ENCODE assay signal across 8 cellular contexts in the genomic region with DNA sequence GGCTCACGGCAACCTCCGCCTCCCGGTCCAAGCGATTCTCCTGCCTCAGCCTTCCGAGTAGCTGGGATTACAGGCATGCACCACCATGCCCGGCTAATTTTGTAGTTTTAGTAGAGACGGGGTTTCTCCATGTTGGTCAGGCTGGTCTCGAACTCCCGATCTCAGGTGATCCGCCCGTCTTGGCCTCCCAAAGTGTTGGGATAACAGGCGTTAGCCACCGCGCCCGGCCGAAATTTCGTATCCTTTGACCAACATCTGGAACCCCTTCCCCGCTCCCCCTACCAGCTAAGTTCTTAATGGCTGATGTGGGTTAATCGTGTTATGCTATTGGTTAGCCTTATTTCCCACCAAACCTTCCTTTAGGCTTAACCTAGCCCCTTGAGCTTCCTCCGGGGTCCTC.
DNase-seq lines count a peak whose midpoint lies in the region; ATAC-seq, FAIRE-seq and TF ChIP-seq lines count a peak whose summit lies in the region.
"Not testable (repeated sequence)": the region's sequence is repeated elsewhere in the genome, so short reads cannot be mapped to it uniquely, and the experiment has no call there.

No MANE protein-coding gene starts in this region.

- TF ChIP-seq EP300 in A549 (IDR thresholded peaks at IDR 0.05), result not testable (repeated sequence)

- not testable (repeated sequence) for H4K8ac ChIP-seq in H9 (replicated peaks; ENCODE audit: insufficient read length, low read depth, low read length)

- not testable (repeated sequence) for TF ChIP-seq CTCF in A549 (IDR thresholded peaks at IDR 0.05); H9 (conservative IDR thresholded peaks at IDR 0.05); astrocyte of the cerebellum (IDR thresholded peaks at IDR 0.05; ENCODE audit: low read depth, low read length, missing control alignments); nephron (IDR thresholded peaks at IDR 0.05; ENCODE audit: unreplicated experiment in 3 of 3)

- H3K9me3 Mint-ChIP-seq in H9; activated CD4-positive, alpha-beta T cell treated with anti-CD3 and anti-CD28 coated beads, Interleukin-2, amount 10 ng/mL, durations not matched to agents 24 days and 14 days; immature natural killer cell; nephron; stimulated activated effector memory CD8-positive, alpha-beta T cell treated with anti-CD3 and anti-CD28 coated beads, Interleukin-12 subunit alpha, Interleukin-12 subunit beta, amount 100 ng/mL, for 72 hours: not testable (repeated sequence)

- DNase-seq in A549 (ENCODE audit: low read depth in 1 of 2, low spot score in 1 of 2); H9; activated CD4-positive, alpha-beta T cell treated with anti-CD3 and anti-CD28 coated beads, Interleukin-2, amount 10 ng/mL, durations not matched to agents 24 days and 14 days; astrocyte of the cerebellum (ENCODE audit: low read depth); immature natural killer cell; stimulated activated effector memory CD8-positive, alpha-beta T cell treated with anti-CD3 and anti-CD28 coated beads, Interleukin-12 subunit alpha, Interleukin-12 subunit beta, amount 100 ng/mL, for 72 hours (ENCODE audit: low spot score in 2 of 2): not testable (repeated sequence)

- not testable (repeated sequence) for H3K4ac ChIP-seq in H9 (ENCODE audit: low read depth, low read length)

- not testable (repeated sequence) for TF ChIP-seq POLR2A in A549 (IDR thresholded peaks at IDR 0.05; ENCODE audit: low read length)

- not testable (repeated sequence) for H2BK12ac ChIP-seq in H9 (ENCODE audit: insufficient read length, low read depth, low read length)

- not testable (repeated sequence) for H3K23ac ChIP-seq in H9 (ENCODE audit: insufficient read length, low read depth, low read length)

- 98% methylated on average over 20 of the region's 20 CpGs for WGBS in A549 (ENCODE audit: missing lambda C conversion rate)
- WGBS in H9 (ENCODE audit: extremely low coverage, insufficient read length, low lambda C conversion rate), result no CpG with 5 or more reads among the region's 20 CpGs
- WGBS in esophagus, 2 donors, result 94 to 97% methylated on average over 20 of the region's 20 CpGs

- POLR2A ChIA-PET in A549 (lab: Yijun Ruan, JAX), result interaction anchor here (0.6 to 2.6 kb wide), 4 partner anchors 17 to 64 kb away, joined by 3 to 8 read pairs (median 6); no protein-coding TSS in a partner anchor

- CTCF ChIA-PET in A549 (lab: Yijun Ruan, JAX), result interaction anchor here (0.7 to 12.2 kb wide), 23 partner anchors 12 to 535 kb away, joined by 3 to 254 read pairs (median 5); no protein-coding TSS in a partner anchor

- not testable (repeated sequence) for FAIRE-seq in A549 (lab: Jason Lieb, UNC)

- H3K56ac ChIP-seq in H9 (ENCODE audit: insufficient read length, low read depth, low read length), result not testable (repeated sequence)

- not testable (repeated sequence) for H2AK5ac ChIP-seq in H9 (ENCODE audit: insufficient read length, low read length)

- not testable (repeated sequence) for ATAC-seq in A549; stimulated activated effector memory CD8-positive, alpha-beta T cell treated with anti-CD3 and anti-CD28 coated beads, Interleukin-12 subunit alpha, Interleukin-12 subunit beta, amount 100 ng/mL, for 72 hours

- in situ Hi-C loops in astrocyte of the cerebellum (cut with HindIII; ENCODE audit: low sequenced_read_pairs), result not testable (repeated sequence)

- H3K14ac ChIP-seq in H9 (ENCODE audit: insufficient read depth, low read length), result not testable (repeated sequence)

- H3K79me1 ChIP-seq in H9 (ENCODE audit: insufficient read depth, low read depth, low read length, poor library complexity, severe bottlenecking), result not testable (repeated sequence)

- peak overlapping the region; percentile 87 for H3K4me2 ChIP-seq in A549
- peak overlapping the region; percentile 27 for H3K4me2 ChIP-seq in H9 (ENCODE audit: insufficient read depth, insufficient read length, low read length)

- H3K27me3 Mint-ChIP-seq in H9 (ENCODE audit: low read depth) (peaks cover 43% of the 10 kb centered on the region), nephron (ENCODE audit: low read depth) (peaks cover 26% of the 10 kb centered on the region)
- H3K27me3 Mint-ChIP-seq in activated CD4-positive, alpha-beta T cell treated with anti-CD3 and anti-CD28 coated beads, Interleukin-2, amount 10 ng/mL, durations not matched to agents 24 days and 14 days; immature natural killer cell (ENCODE audit: low read depth in 3 of 3): not testable (repeated sequence)

- H3K18ac ChIP-seq in H9 (ENCODE audit: insufficient read length, low read depth, low read length), result not testable (repeated sequence)

- not testable (repeated sequence) for H3K27me3 ChIP-seq in H9 (ENCODE audit: insufficient read depth, low read length); esophagus (ENCODE audit: control insufficient read depth in 1 of 2, insufficient read depth in 2 of 2, low read length in 2 of 2)

- not testable (repeated sequence) for H2BK5ac ChIP-seq in H9 (ENCODE audit: insufficient read length, low read length)

- H2BK120ac ChIP-seq in H9 (ENCODE audit: low read depth, low read length, poor library complexity, severe bottlenecking), result not testable (repeated sequence)

- not testable (repeated sequence) for H3K9ac ChIP-seq in H9 (ENCODE audit: extremely low read depth, insufficient read length, low read length)

- not testable (repeated sequence) for H4K91ac ChIP-seq in H9 (ENCODE audit: insufficient read length, low read depth, low read length)

- not testable (repeated sequence) for H4K5ac ChIP-seq in H9 (ENCODE audit: insufficient read length, low read depth, low read length)

- not testable (repeated sequence) for H4K20me1 ChIP-seq in H9 (ENCODE audit: control insufficient read depth, insufficient read depth, insufficient read length)

- H3T11ph ChIP-seq in H9 (ENCODE audit: low read length), result not testable (repeated sequence)

- H3K79me2 ChIP-seq in H9 (ENCODE audit: insufficient read depth, low read length), result not testable (repeated sequence)

- peaks cover 42% of the 10 kb centered on the region for H3K4me1 ChIP-seq in A549
- not testable (repeated sequence) for H3K4me1 ChIP-seq in H9 (ENCODE audit: insufficient read depth, low read length)
- peaks cover 4 to 14% of the 10 kb centered on the region in 2 donors for H3K4me1 ChIP-seq in esophagus (ENCODE audit: control insufficient read depth in 2 of 2, insufficient read depth in 2 of 2, low read length in 1 of 2)

- H3K23me2 ChIP-seq in H9 (ENCODE audit: insufficient read length, low read depth, low read length, poor library complexity, severe bottlenecking), result not testable (repeated sequence)

- H2BK20ac ChIP-seq in H9 (ENCODE audit: low read depth, low read length, poor library complexity, severe bottlenecking), result not testable (repeated sequence)

- H3K9me3 ChIP-seq in A549; H9 (ENCODE audit: control insufficient read depth, low read depth, low read length); esophagus (ENCODE audit: control insufficient read depth in 2 of 2, insufficient read depth in 1 of 2, low read depth in 1 of 2, low read length in 1 of 2): not testable (repeated sequence)

- not testable (repeated sequence) for H2AFZ ChIP-seq in H9 (ENCODE audit: low read length)

- not testable (repeated sequence) for H3K4me3 ChIP-seq in A549
- H3K4me3 ChIP-seq in astrocyte of the cerebellum (ENCODE audit: low read depth, low read length) (peak overlapping the region; percentile 46), esophagus (ENCODE audit: low read depth in 1 of 2, low read length in 2 of 2) (peak overlapping the region; percentile 2 to 47)

- not testable (repeated sequence) for H2BK15ac ChIP-seq in H9 (ENCODE audit: low read depth, low read length)

- peaks cover 16 to 18% of the 10 kb centered on the region in 2 experiments for H3K4me1 Mint-ChIP-seq in H9
- peaks cover 62% of the 10 kb centered on the region for H3K4me1 Mint-ChIP-seq in activated CD4-positive, alpha-beta T cell treated with anti-CD3 and anti-CD28 coated beads, Interleukin-2, amount 10 ng/mL, durations not matched to agents 24 days and 14 days
- H3K4me1 Mint-ChIP-seq in immature natural killer cell, result peaks cover 70 to 91% of the 10 kb centered on the region in 2 donors
- H3K4me1 Mint-ChIP-seq in nephron, result peaks cover 11% of the 10 kb centered on the region
- peaks cover 83% of the 10 kb centered on the region for H3K4me1 Mint-ChIP-seq in stimulated activated effector memory CD8-positive, alpha-beta T cell treated with anti-CD3 and anti-CD28 coated beads, Interleukin-12 subunit alpha, Interleukin-12 subunit beta, amount 100 ng/mL, for 72 hours

- H3K4me3 Mint-ChIP-seq in H9 (peak overlapping the region; percentile 51 to 53; a peak in 4 of 5 replicates), immature natural killer cell (peak overlapping the region; percentile 78 to 89 (median 88)), nephron (peak overlapping the region; percentile 52 to 72 (median 72))
- peak overlapping the region; percentile 82 for H3K4me3 Mint-ChIP-seq in activated CD4-positive, alpha-beta T cell treated with anti-CD3 and anti-CD28 coated beads, Interleukin-2, amount 10 ng/mL, durations not matched to agents 24 days and 14 days
- H3K4me3 Mint-ChIP-seq in stimulated activated effector memory CD8-positive, alpha-beta T cell treated with anti-CD3 and anti-CD28 coated beads, Interleukin-12 subunit alpha, Interleukin-12 subunit beta, amount 100 ng/mL, for 72 hours, result peak overlapping the region; percentile 79

- intact Hi-C loops in activated CD4-positive, alpha-beta T cell treated with anti-CD3 and anti-CD28 coated beads, Interleukin-2, amount 10 ng/mL, durations not matched to agents 24 days and 14 days (cut with micrococcal nuclease), result not testable (repeated sequence)

- not testable (repeated sequence) for H3K36me3 ChIP-seq in esophagus (ENCODE audit: control insufficient read depth in 2 of 2, insufficient read depth in 2 of 2, low read length in 1 of 2)

- H3K27ac ChIP-seq in A549 (peak overlapping the region; percentile 91 to 93; a peak in 5 of 6 replicates), esophagus (ENCODE audit: low read depth in 2 of 2, low read length in 1 of 2) (peak overlapping the region; percentile 49 to 64)
- H3K27ac ChIP-seq in H9 (ENCODE audit: insufficient read length, low read depth, low read length), result not testable (repeated sequence)

- not testable (repeated sequence) for TF ChIP-seq RAD21 in A549 (conservative IDR thresholded peaks at IDR 0.05 in 1 of 2, IDR thresholded peaks at IDR 0.05 in 1 of 2)

- H3K36me3 Mint-ChIP-seq in H9 (ENCODE audit: insufficient read depth in 1 of 3, low read depth in 3 of 3); activated CD4-positive, alpha-beta T cell treated with anti-CD3 and anti-CD28 coated beads, Interleukin-2, amount 10 ng/mL, durations not matched to agents 24 days and 14 days (ENCODE audit: low read depth); immature natural killer cell; nephron (ENCODE audit: low read depth); stimulated activated effector memory CD8-positive, alpha-beta T cell treated with anti-CD3 and anti-CD28 coated beads, Interleukin-12 subunit alpha, Interleukin-12 subunit beta, amount 100 ng/mL, for 72 hours: not testable (repeated sequence)

- not testable (repeated sequence) for H3K27ac Mint-ChIP-seq in H9, nephron
- peak overlapping the region; percentile 89 for H3K27ac Mint-ChIP-seq in activated CD4-positive, alpha-beta T cell treated with anti-CD3 and anti-CD28 coated beads, Interleukin-2, amount 10 ng/mL, durations not matched to agents 24 days and 14 days
- peak overlapping the region; percentile 82 to 99 (median 90) for H3K27ac Mint-ChIP-seq in immature natural killer cell
- H3K27ac Mint-ChIP-seq in stimulated activated effector memory CD8-positive, alpha-beta T cell treated with anti-CD3 and anti-CD28 coated beads, Interleukin-12 subunit alpha, Interleukin-12 subunit beta, amount 100 ng/mL, for 72 hours, result peak overlapping the region; percentile 83
